In genomic region chr14:96201157-96201556, GRCh38 we compare ENCODE assay signal across 32 cellular contexts. TPM values are rescaled to one million over a fixed set of nuclear protein-coding genes. Genes with fewer than 3 reads are reported as not detected.
"Had no signal": no experiment of that assay in that cellular context is flagged by ENCODE, and none has a peak within 500 bp of the region (broad histone marks: within the 10 kb centered on the region; RNA-seq: fewer than 3 reads in every experiment).

No MANE protein-coding gene starts in this region.

- FAIRE-seq: colon, endometrium, endothelial cell of umbilical vein, frontal cortex had no signal

- H3K9me3 ChIP-seq: adrenal gland, body of pancreas had no signal

- H3K4me3 ChIP-seq: adrenal gland, body of pancreas had no signal

- H3K27ac ChIP-seq: adrenal gland, body of pancreas, epithelial cell of prostate, WERI-Rb-1 had no signal

- H3K36me3 ChIP-seq: adrenal gland, WERI-Rb-1 had no signal

- DNase-seq: activated B cell treated with CpG ODN at 0.5 μM for 24 hours; activated CD4-positive, alpha-beta T cell treated with anti-CD3 and anti-CD28 coated beads for 48 hours; activated CD4-positive, alpha-beta T cell treated with anti-CD3 and anti-CD28 coated beads, Interleukin-2, amount 50 U/mL, for 1 hour; activated CD4-positive, alpha-beta T cell treated with anti-CD3 and anti-CD28 coated beads, Interleukin-2, amount 50 U/mL, for 48 hours; activated CD8-positive, alpha-beta memory T cell treated with anti-CD3 and anti-CD28 coated beads for 24 hours; activated CD8-positive, alpha-beta T cell treated with anti-CD3 and anti-CD28 coated beads for 36 hours; activated effector memory CD4-positive, alpha-beta T cell treated with Interleukin-2 at 50 U/mL for 16 hours; activated naive CD4-positive, alpha-beta T cell treated with anti-CD3 and anti-CD28 coated beads for 36 hours; activated naive CD8-positive, alpha-beta T cell treated with anti-CD3 and anti-CD28 coated beads for 36 hours; activated naive CD8-positive, alpha-beta T cell treated with anti-CD3 and anti-CD28 coated beads, Interleukin-2, amount 50 U/mL, for 24 hours; activated T-cell treated with anti-CD3 and anti-CD28 coated beads, Interleukin-2, amount 50 U/mL, for 4 hours; adrenal gland; amygdala; aorta; body of pancreas; caudate nucleus; effector CD8-positive, alpha-beta T cell; foreskin fibroblast; head of caudate nucleus; T-helper 1 cell; T-helper 17 cell; T1000; WERI-Rb-1 had no signal

- H3K27me3 ChIP-seq: body of pancreas had no signal

- ATAC-seq: activated CD4-positive, CD25-positive, alpha-beta regulatory T cell treated with anti-CD3 and anti-CD28 coated beads, Interleukin-2, amount 50 U/mL, for 24 hours; activated CD8-positive, alpha-beta T cell treated with anti-CD3 and anti-CD28 coated beads for 36 hours; activated naive CD8-positive, alpha-beta T cell treated with anti-CD3 and anti-CD28 coated beads, Interleukin-2, amount 50 U/mL, for 24 hours; activated T-cell treated with anti-CD3 and anti-CD28 coated beads, Interleukin-2, amount 50 U/mL, for 4 hours; activated T-helper 17 cell treated with anti-CD3 and anti-CD28 coated beads, Interleukin-2, amount 50 U/mL, for 72 hours; body of pancreas; T-helper 17 cell had no signal

RNA-seq across cellular contexts. Expression of gene BDKRB2, which starts 3.5 kb away (rescaled TPM):
- total RNA-seq: activated B cell treated with CpG ODN at 0.5 μM for 24 hours; activated CD8-positive, alpha-beta T cell treated with anti-CD3 and anti-CD28 coated beads for 36 hours; activated naive CD8-positive, alpha-beta T cell treated with anti-CD3 and anti-CD28 coated beads for 36 hours; activated T-cell treated with anti-CD3 and anti-CD28 coated beads, Interleukin-2, amount 50 U/mL, for 4 hours; activated T-helper 17 cell treated with anti-CD3 and anti-CD28 coated beads, Interleukin-2, amount 50 U/mL, for 72 hours; T-helper 17 cell had no signal
- polyA plus RNA-seq: aorta had no signal

RNA-seq across cellular contexts. Expression of gene BDKRB1, which starts 54.9 kb away (rescaled TPM):
- total RNA-seq: activated B cell treated with CpG ODN at 0.5 μM for 24 hours; activated CD8-positive, alpha-beta T cell treated with anti-CD3 and anti-CD28 coated beads for 36 hours; activated naive CD4-positive, alpha-beta T cell treated with anti-CD3 and anti-CD28 coated beads for 36 hours; activated naive CD8-positive, alpha-beta T cell treated with anti-CD3 and anti-CD28 coated beads for 36 hours; activated T-cell treated with anti-CD3 and anti-CD28 coated beads, Interleukin-2, amount 50 U/mL, for 4 hours; activated T-helper 17 cell treated with anti-CD3 and anti-CD28 coated beads, Interleukin-2, amount 50 U/mL, for 72 hours; body of pancreas; chondrocyte; dermis microvascular lymphatic vessel endothelial cell; endothelial cell of umbilical vein; T-helper 17 cell had no signal
- polyA plus RNA-seq: endothelial cell of umbilical vein had no signal
